In genomic region chrX:15158350-15158735, GRCh38 we compare ENCODE assay signal across 14 cellular contexts.
DNase-seq lines count a peak whose midpoint lies in the region; ATAC-seq and TF ChIP-seq lines count a peak whose summit lies in the region.
"Had no signal": no experiment of that assay in that cellular context is flagged by ENCODE, and none has a peak within 500 bp of the region (broad histone marks: within the 10 kb centered on the region; RNA-seq: fewer than 3 reads in every experiment).

No MANE protein-coding gene starts in this region.

- H3K27ac Mint-ChIP-seq in memory B cell: no peak overlapping the region

- intact Hi-C loops in tibial artery (cut with DNase I; ENCODE audit: low total_unique reads): no loop called here

- H3K9me3 ChIP-seq in KOPT-K1 (ENCODE audit: insufficient read depth, low read length, poor library complexity, severe bottlenecking) (no peaks in the 10 kb centered on the region), tibial artery (no peaks in the 10 kb centered on the region)
- H3K9me3 ChIP-seq: ovary had no signal

- peak overlapping the region; percentile 60 for H3K4me3 Mint-ChIP-seq in memory B cell

- no peak overlapping the region for H3K4me3 ChIP-seq in tibial artery
- H3K4me3 ChIP-seq: GM23248, ovary had no signal

- no peaks in the 10 kb centered on the region for H3K9me3 Mint-ChIP-seq in memory B cell

- no peaks in the 10 kb centered on the region for H3K36me3 Mint-ChIP-seq in memory B cell

- no peaks in the 10 kb centered on the region for H3K27me3 Mint-ChIP-seq in memory B cell

- peaks cover 9% of the 10 kb centered on the region for H3K4me1 Mint-ChIP-seq in memory B cell

- H3K4me1 ChIP-seq in tibial artery: no peaks in the 10 kb centered on the region

- H3K27me3 ChIP-seq in tibial artery: no peaks in the 10 kb centered on the region
- H3K27me3 ChIP-seq: brain microvascular endothelial cell, ovary had no signal

- DNase-seq in NCI-H82 (lab: John Stamatoyannopoulos, UW): peak; percentile 48
- no peak for DNase-seq in NCI-H82 treated with DMSO at 0.1 percent for 48 hours (lab: John Stamatoyannopoulos, UW; ENCODE audit: unreplicated experiment)
- DNase-seq in memory B cell (ENCODE audit: low spot score in 2 of 2): no peak
- no peak for DNase-seq in tibial artery
- no peak for DNase-seq in D341Med (ENCODE audit: low spot score)
- DNase-seq: 8988T, brain microvascular endothelial cell, NCI-H2029 treated with DMSO at 0.1 percent for 48 hours, ovary had no signal

- H3K36me3 ChIP-seq in KOPT-K1 (ENCODE audit: insufficient read depth, low read length) (no peaks in the 10 kb centered on the region), tibial artery (no peaks in the 10 kb centered on the region)
- H3K36me3 ChIP-seq: brain microvascular endothelial cell, ovary had no signal

- no peak for TF ChIP-seq CTCF in tibial artery (IDR thresholded peaks at IDR 0.05)

- H3K27ac ChIP-seq in KOPT-K1 (ENCODE audit: low read depth, low read length, poor library complexity, severe bottlenecking) (peak overlapping the region; percentile 93), tibial artery (no peak overlapping the region)
- H3K27ac ChIP-seq: brain microvascular endothelial cell, epithelial cell of prostate, GM23248, ovary had no signal

- ATAC-seq in GM19467 (IDR thresholded peaks at IDR 0.05; ENCODE audit: unreplicated experiment) (peak; percentile 12), memory B cell (ENCODE audit: low read depth) (no peak), GM18870 (IDR thresholded peaks at IDR 0.05; ENCODE audit: unreplicated experiment) (no peak)
